In genomic region chr22:41957941-41958556, GRCh38 we compare ENCODE assay signal across 2 cellular contexts.
TF ChIP-seq lines count a peak whose summit lies in the region.

No MANE protein-coding gene starts in this region.

TF ChIP-seq in GM12891, 5 proteins besides CTCF, POLR2A, EP300 and RAD21:
- TF ChIP-seq SPI1 (IDR thresholded peaks at IDR 0.05; ENCODE audit: low read depth, low read length) = no peak
- TF ChIP-seq TAF1 (IDR thresholded peaks at IDR 0.05; ENCODE audit: low read depth, low read length) = 0 out of 2 replicates have a peak, but pooled peaks have one; percentile 2
TF ChIP-seq in GM12891: peak in this region for 1.

TF ChIP-seq in H1, 55 proteins besides CTCF, POLR2A, EP300 and RAD21:
- TF ChIP-seq USF2 (IDR thresholded peaks at IDR 0.05; ENCODE audit: low read length) (no peak), KDM1A (IDR thresholded peaks at IDR 0.05; ENCODE audit: borderline replicate concordance, low read length) (peak; percentile 75; the same call in 1 of the 2 replicates), EZH2 (IDR thresholded peaks at IDR 0.05; ENCODE audit: low read depth, low read length, severe bottlenecking) (no peak), KDM5A (IDR thresholded peaks at IDR 0.05; ENCODE audit: low read length) (no peak), TAF1 (IDR thresholded peaks at IDR 0.05; ENCODE audit: low read depth, low read length) (peak; percentile 52; the same call in 1 of the 2 replicates), CEBPB (IDR thresholded peaks at IDR 0.05; ENCODE audit: low read depth, low read length) (no peak), KDM4A (IDR thresholded peaks at IDR 0.05; ENCODE audit: low read depth, low read length, severe bottlenecking) (peak; percentile 23), E2F6 (IDR thresholded peaks at IDR 0.05) (no peak), POU5F1 (IDR thresholded peaks at IDR 0.05; ENCODE audit: low read depth, low read length) (no peak), BACH1 (IDR thresholded peaks at IDR 0.05; ENCODE audit: low read length) (no peak), EGR1 (IDR thresholded peaks at IDR 0.05; ENCODE audit: borderline replicate concordance, low read depth, low read length) (no peak), TBP (IDR thresholded peaks at IDR 0.05; ENCODE audit: low read depth, low read length) (no peak), HDAC6 (IDR thresholded peaks at IDR 0.05; ENCODE audit: low read depth, low read length) (no peak), BRCA1 (IDR thresholded peaks at IDR 0.05; ENCODE audit: low read depth, low read length) (no peak), CBX8 (IDR thresholded peaks at IDR 0.05; ENCODE audit: borderline replicate concordance, low read depth, low read length) (no peak), SIX5 (IDR thresholded peaks at IDR 0.05; ENCODE audit: low read depth, low read length) (no peak), MAX (IDR thresholded peaks at IDR 0.05) (no peak)
TF ChIP-seq in H1: peak in this region for 3.
